In the genomic region with DNA sequence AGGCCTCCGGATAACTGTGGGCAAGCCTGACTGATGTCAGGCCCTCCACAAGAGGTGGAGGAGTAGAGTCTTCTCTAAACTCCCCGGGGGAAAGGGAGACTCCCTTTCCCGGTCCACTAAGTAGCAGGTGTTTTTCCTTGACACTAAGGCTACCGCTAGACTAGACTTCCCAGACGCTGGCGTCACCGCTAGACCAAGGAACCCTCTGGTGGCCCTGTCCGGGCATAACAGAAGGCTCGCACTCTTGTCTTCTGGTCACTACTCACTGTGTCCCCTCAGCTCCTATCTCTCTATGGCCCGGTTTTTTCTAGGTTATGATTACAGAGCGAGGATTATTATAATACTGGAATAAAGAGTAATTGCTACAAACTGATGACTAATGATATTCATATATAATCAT, we compare ENCODE assay signal across 8 cellular contexts. TPM values are rescaled to one million over a fixed set of nuclear protein-coding genes. Genes with fewer than 3 reads are reported as not detected.
"Had no signal": no experiment of that assay in that cellular context is flagged by ENCODE, and none has a peak within 500 bp of the region (broad histone marks: within the 10 kb centered on the region; RNA-seq: fewer than 3 reads in every experiment).

No MANE protein-coding gene starts in this region.

RNA-seq across cellular contexts. Expression of a gene that starts 38.3 kb away (rescaled TPM):
- total RNA-seq: activated CD4-positive, alpha-beta T cell treated with anti-CD3 and anti-CD28 coated beads, Interleukin-2, amount 10 ng/mL, durations not matched to agents 7 days and 5 days; astrocyte; esophagus mucosa; left lobe of liver; prostate gland; sigmoid colon; thoracic aorta had no signal
- polyA plus RNA-seq: immature natural killer cell, sigmoid colon had no signal

RNA-seq across cellular contexts. Expression of a gene that starts 50.6 kb away (rescaled TPM):
- total RNA-seq: activated CD4-positive, alpha-beta T cell treated with anti-CD3 and anti-CD28 coated beads, Interleukin-2, amount 10 ng/mL, durations not matched to agents 7 days and 5 days; esophagus mucosa; thoracic aorta had no signal
